Comparison of ENCODE assay signal across 24 cellular contexts in the genomic region with DNA sequence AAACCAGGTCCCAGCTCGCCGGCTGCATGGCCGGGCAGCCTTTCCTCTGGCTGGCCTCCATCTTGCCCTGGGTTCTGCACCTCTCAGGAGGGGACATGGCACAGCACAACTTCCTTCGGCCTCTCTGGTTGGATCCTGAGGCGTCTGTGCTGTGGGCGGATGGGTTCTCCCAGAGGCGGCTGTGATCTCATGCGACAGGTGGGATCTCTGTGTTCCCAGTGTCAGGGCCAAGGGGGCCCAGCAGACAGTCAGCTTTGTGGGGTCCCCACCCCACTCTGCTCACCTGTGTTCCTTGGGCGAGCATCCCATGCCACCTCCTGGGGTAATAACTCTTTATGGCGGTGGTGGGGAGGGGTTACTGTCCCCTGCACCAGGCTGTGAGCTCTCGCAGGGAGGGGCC. TPM values are rescaled to one million over a fixed set of nuclear protein-coding genes. Genes with fewer than 3 reads are reported as not detected.
"Had no signal": no experiment of that assay in that cellular context is flagged by ENCODE, and none has a peak within 500 bp of the region (broad histone marks: within the 10 kb centered on the region; RNA-seq: fewer than 3 reads in every experiment).

No MANE protein-coding gene starts in this region.

- H3K27me3 Mint-ChIP-seq: activated B cell treated with CpG ODN at 0.5 μM for 24 hours; activated CD8-positive, alpha-beta T cell treated with anti-CD3 and anti-CD28 coated beads for 36 hours; naive B cell had no signal

- H3K9me3 Mint-ChIP-seq: activated B cell treated with CpG ODN at 0.5 μM for 24 hours; activated CD8-positive, alpha-beta T cell treated with anti-CD3 and anti-CD28 coated beads for 36 hours; activated naive CD4-positive, alpha-beta T cell treated with anti-CD3 and anti-CD28 coated beads for 36 hours; activated T-helper 17 cell treated with anti-CD3 and anti-CD28 coated beads, Interleukin-2, amount 50 U/mL, for 72 hours; effector memory CD8-positive, alpha-beta T cell; mesothelial cell of epicardium; naive B cell; neural crest cell; T-cell had no signal

- H3K9me3 ChIP-seq: lower lobe of right lung, psoas muscle, suprapubic skin, vagina had no signal

- H3K4me3 Mint-ChIP-seq: activated B cell treated with CpG ODN at 0.5 μM for 24 hours; activated CD8-positive, alpha-beta T cell treated with anti-CD3 and anti-CD28 coated beads for 36 hours; activated naive CD4-positive, alpha-beta T cell treated with anti-CD3 and anti-CD28 coated beads for 36 hours; activated T-helper 17 cell treated with anti-CD3 and anti-CD28 coated beads, Interleukin-2, amount 50 U/mL, for 72 hours; effector memory CD8-positive, alpha-beta T cell; mesothelial cell of epicardium; naive B cell; neural crest cell; T-cell had no signal

- ATAC-seq: activated CD8-positive, alpha-beta T cell treated with anti-CD3 and anti-CD28 coated beads for 36 hours; activated T-helper 17 cell treated with anti-CD3 and anti-CD28 coated beads, Interleukin-2, amount 50 U/mL, for 72 hours; effector memory CD8-positive, alpha-beta T cell; left cardiac atrium; right cardiac atrium; stimulated activated naive CD8-positive, alpha-beta T cell treated with anti-CD3 and anti-CD28 coated beads, Interleukin-15, Interleukin-2, amounts not matched to agents 100 U/mL and 50 U/mL, for 24 hours; T-cell had no signal

- H3K27me3 ChIP-seq: vagina had no signal

- H3K4me1 Mint-ChIP-seq: activated B cell treated with CpG ODN at 0.5 μM for 24 hours; activated T-helper 17 cell treated with anti-CD3 and anti-CD28 coated beads, Interleukin-2, amount 50 U/mL, for 72 hours; naive B cell; T-cell had no signal

- H3K36me3 ChIP-seq: lower lobe of right lung, suprapubic skin, vagina had no signal

- H3K36me3 Mint-ChIP-seq: mesothelial cell of epicardium, naive B cell, T-cell had no signal

- H3K27ac Mint-ChIP-seq: activated B cell treated with CpG ODN at 0.5 μM for 24 hours; activated CD8-positive, alpha-beta T cell treated with anti-CD3 and anti-CD28 coated beads for 36 hours; activated naive CD4-positive, alpha-beta T cell treated with anti-CD3 and anti-CD28 coated beads for 36 hours; activated T-helper 17 cell treated with anti-CD3 and anti-CD28 coated beads, Interleukin-2, amount 50 U/mL, for 72 hours; effector memory CD8-positive, alpha-beta T cell; mesothelial cell of epicardium; naive B cell; T-cell had no signal

- H3K4me1 ChIP-seq: lower lobe of right lung, psoas muscle had no signal

- H3K27ac ChIP-seq: lower lobe of right lung, psoas muscle, suprapubic skin, vagina had no signal

- H3K4me3 ChIP-seq: lower lobe of right lung, psoas muscle, suprapubic skin, vagina had no signal

- DNase-seq: activated B cell treated with CpG ODN at 0.5 μM for 24 hours; activated CD4-positive, alpha-beta T cell treated with anti-CD3 and anti-CD28 coated beads for 4 hours; activated CD8-positive, alpha-beta T cell treated with anti-CD3 and anti-CD28 coated beads for 36 hours; activated naive CD4-positive, alpha-beta T cell treated with anti-CD3 and anti-CD28 coated beads for 36 hours; activated T-cell treated with anti-CD3 and anti-CD28 coated beads, Interleukin-2, amount 50 U/mL, for 1 hour; effector memory CD8-positive, alpha-beta T cell; foreskin fibroblast; left cardiac atrium; lower lobe of right lung; naive B cell; right cardiac atrium; stimulated activated naive CD8-positive, alpha-beta T cell treated with anti-CD3 and anti-CD28 coated beads, Interleukin-15, Interleukin-2, amounts not matched to agents 100 U/mL and 50 U/mL, for 24 hours; T-cell; trophoblast cell had no signal

RNA-seq across cellular contexts. Expression of gene FA2H, which starts 35.8 kb away (rescaled TPM):
- total RNA-seq: activated CD8-positive, alpha-beta T cell treated with anti-CD3 and anti-CD28 coated beads for 36 hours; dermis blood vessel endothelial cell; glomerular endothelial cell; mesothelial cell of epicardium; neural crest cell; osteoblast; psoas muscle; skeletal muscle tissue; vagina had no signal

RNA-seq across cellular contexts. Expression of gene MLKL, which starts 38.2 kb away (rescaled TPM):
- total RNA-seq: mesothelial cell of epicardium, neural crest cell had no signal
